8 cellular contexts compared by ENCODE assay signal in the genomic region with DNA sequence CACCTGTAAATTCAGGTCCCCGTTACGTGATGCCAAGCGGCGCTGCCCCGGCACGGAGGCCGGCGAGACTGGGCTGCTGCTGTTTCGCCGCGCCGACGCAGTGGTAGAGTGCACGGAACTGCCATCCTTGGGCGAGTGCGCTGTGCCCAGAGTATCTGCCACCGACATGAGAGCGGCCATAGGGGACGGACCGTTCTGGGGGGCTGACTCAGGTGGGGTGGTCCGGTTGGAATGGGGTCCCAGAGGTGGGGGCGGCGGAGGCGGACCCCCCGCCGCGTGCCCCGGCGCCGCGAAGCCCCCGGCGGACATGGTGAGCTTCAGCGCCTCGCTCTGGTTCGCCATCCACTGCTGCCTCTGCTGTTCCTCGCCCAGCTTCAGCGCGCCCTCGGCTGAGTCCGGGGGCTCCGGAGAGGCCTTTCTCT. TPM values are rescaled to one million over a fixed set of nuclear protein-coding genes. Genes with fewer than 3 reads are reported as not detected.
DNase-seq lines count a peak whose midpoint lies in the region; ATAC-seq and TF ChIP-seq lines count a peak whose summit lies in the region.

No MANE protein-coding gene starts in this region.

- no peak for DNase-seq in T-helper 1 cell
- no peak for DNase-seq in kidney epithelial cell (ENCODE audit: low read depth)
- no peak for DNase-seq in NCI-H2081 treated with DMSO at 0.1 percent for 48 hours (lab: John Stamatoyannopoulos, UW)
- DNase-seq in hepatic stellate cell (ENCODE audit: low spot score): no peak

- H3K27ac ChIP-seq in angular gyrus (ENCODE audit: low read depth, low read length) (peak overlapping the region; percentile 96), temporal lobe (ENCODE audit: low read depth, low read length) (peak overlapping the region; percentile 90)

- H3K36me3 Mint-ChIP-seq in T-helper 1 cell treated with Interleukin-12 subunit alpha and Interleukin-12 subunit beta and Interleukin-4 antibody, amounts not matched to agents 30 μg/mL and 1 μg/mL, for 36 hours (ENCODE audit: low read depth): peaks cover 22% of the 10 kb centered on the region

- no peaks in the 10 kb centered on the region for H3K27me3 ChIP-seq in kidney epithelial cell (ENCODE audit: control insufficient read depth, insufficient read depth, low read length)

- H3K4me3 ChIP-seq in kidney epithelial cell (ENCODE audit: low read depth, low read length): peak overlapping the region; percentile 92

- H3K27ac Mint-ChIP-seq in T-helper 1 cell treated with Interleukin-12 subunit alpha and Interleukin-12 subunit beta and Interleukin-4 antibody, amounts not matched to agents 30 μg/mL and 1 μg/mL, for 36 hours: no peak overlapping the region

- no peaks in the 10 kb centered on the region for H3K27me3 Mint-ChIP-seq in T-helper 1 cell treated with Interleukin-12 subunit alpha and Interleukin-12 subunit beta and Interleukin-4 antibody, amounts not matched to agents 30 μg/mL and 1 μg/mL, for 36 hours (ENCODE audit: low read depth)

- peak overlapping the region; percentile 40 for H3K4me3 Mint-ChIP-seq in T-helper 1 cell treated with Interleukin-12 subunit alpha and Interleukin-12 subunit beta and Interleukin-4 antibody, amounts not matched to agents 30 μg/mL and 1 μg/mL, for 36 hours

- no peaks in the 10 kb centered on the region for H3K9me3 Mint-ChIP-seq in T-helper 1 cell treated with Interleukin-12 subunit alpha and Interleukin-12 subunit beta and Interleukin-4 antibody, amounts not matched to agents 30 μg/mL and 1 μg/mL, for 36 hours

- TF ChIP-seq CTCF in kidney epithelial cell (IDR thresholded peaks at IDR 0.05; ENCODE audit: insufficient read depth, low read length, poor library complexity, severe bottlenecking): no peak

- ATAC-seq in HG02759 (IDR thresholded peaks at IDR 0.05; ENCODE audit: unreplicated experiment): no peak

- H3K4me1 Mint-ChIP-seq in T-helper 1 cell treated with Interleukin-12 subunit alpha and Interleukin-12 subunit beta and Interleukin-4 antibody, amounts not matched to agents 30 μg/mL and 1 μg/mL, for 36 hours (ENCODE audit: low read depth): peaks cover 45% of the 10 kb centered on the region

- peaks cover 8% of the 10 kb centered on the region for H3K36me3 ChIP-seq in kidney epithelial cell (ENCODE audit: control insufficient read depth, insufficient read depth, low read length)

RNA-seq across cellular contexts. Expression of a gene that starts 2.8 kb away (rescaled TPM):
- total RNA-seq in kidney epithelial cell (70.2 and 79.7 TPM in 2 replicates), temporal lobe (54.6 TPM)
